ENCODE assay signal across 18 cellular contexts in the genomic region with DNA sequence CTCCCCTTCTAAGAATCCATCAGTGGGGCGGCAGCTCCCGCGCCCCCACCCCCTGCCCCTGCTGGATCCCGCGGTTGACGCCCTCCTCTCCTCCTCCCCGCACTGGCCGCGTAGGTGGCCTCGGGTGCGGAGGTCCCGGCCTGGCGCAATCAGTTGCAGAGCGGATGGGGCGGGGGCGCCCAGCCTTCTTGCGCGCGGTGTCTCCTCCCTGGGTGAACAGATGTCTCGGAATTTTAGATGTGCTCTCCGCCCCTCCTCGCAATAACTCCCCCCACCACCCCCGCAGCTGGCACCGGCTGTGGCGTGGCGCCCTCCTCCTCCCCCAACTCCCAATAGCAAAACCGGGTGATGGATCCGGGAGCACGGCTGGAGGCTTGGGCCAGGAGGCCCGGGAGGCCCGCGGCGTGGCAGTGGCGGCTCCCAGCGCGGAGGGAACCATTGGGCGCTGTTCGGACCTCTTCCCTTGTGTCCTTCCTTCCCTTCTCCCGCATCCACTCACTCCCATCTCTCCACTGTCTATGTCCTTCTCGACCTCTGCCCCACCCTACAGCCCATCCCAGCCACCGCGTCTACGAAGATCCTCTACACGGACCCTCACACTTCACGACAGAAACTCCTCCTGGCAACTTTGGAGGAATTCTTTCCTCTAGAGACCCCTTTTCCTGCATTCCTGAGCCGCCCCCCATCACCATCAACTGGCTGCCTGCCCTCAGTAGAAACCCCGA. TPM values are rescaled to one million over a fixed set of nuclear protein-coding genes. Genes with fewer than 3 reads are reported as not detected.
DNase-seq lines count a peak whose midpoint lies in the region; ATAC-seq, FAIRE-seq and TF ChIP-seq lines count a peak whose summit lies in the region.
"Had no signal": no experiment of that assay in that cellular context is flagged by ENCODE, and none has a peak within 500 bp of the region (broad histone marks: within the 10 kb centered on the region; RNA-seq: fewer than 3 reads in every experiment).

No MANE protein-coding gene starts in this region.

- H4K20me1 ChIP-seq in H9 (ENCODE audit: control insufficient read depth, insufficient read depth, insufficient read length) (peaks cover 2% of the 10 kb centered on the region), H1 (replicated peaks in 1 of 2; ENCODE audit: control insufficient read depth in 1 of 2, insufficient read depth in 2 of 2, low read length in 2 of 2) (peaks cover 6 to 16% of the 10 kb centered on the region in 2 experiments)

- H3K23me2 ChIP-seq in H9 (ENCODE audit: insufficient read length, low read depth, low read length, poor library complexity, severe bottlenecking), result peaks cover 3% of the 10 kb centered on the region
- H3K23me2 ChIP-seq in H1 (ENCODE audit: low read depth, low read length), result peaks cover 7% of the 10 kb centered on the region; the same call in 1 of the 2 replicates

- H3K36me3 ChIP-seq in H1 (ENCODE audit: control insufficient read depth in 2 of 4, insufficient read depth in 4 of 4, low read length in 3 of 4), result peaks cover 0 to 2% (median 0%) of the 10 kb centered on the region in 4 experiments; a peak in 1 of 8 replicates
- H3K36me3 ChIP-seq in neuronal stem cell (replicated peaks in 1 of 2; ENCODE audit: control insufficient read depth in 2 of 2, insufficient read depth in 2 of 2, low read length in 2 of 2), result no peaks in the 10 kb centered on the region
- H3K36me3 ChIP-seq: MG63, SJCRH30 had no signal

- H2AK5ac ChIP-seq in H9 (ENCODE audit: insufficient read length, low read length), result no peak overlapping the region
- H2AK5ac ChIP-seq in H1 (ENCODE audit: low read depth, low read length), result no peak overlapping the region
- H2AK5ac ChIP-seq in neuronal stem cell (ENCODE audit: low read depth, low read length), result no peak overlapping the region

- H3K79me2 ChIP-seq in H9 (ENCODE audit: insufficient read depth, low read length) (no peaks in the 10 kb centered on the region), H1 (ENCODE audit: control insufficient read depth in 1 of 2, insufficient read depth in 2 of 2, low read length in 2 of 2) (no peaks in the 10 kb centered on the region)

- H4K91ac ChIP-seq in H9 (ENCODE audit: insufficient read length, low read depth, low read length) (no peak overlapping the region), H1 (replicated peaks; ENCODE audit: insufficient read length, low read length) (no peak overlapping the region), neuronal stem cell (ENCODE audit: low read depth, low read length, poor library complexity) (no peak overlapping the region)

- H3K14ac ChIP-seq in H9 (ENCODE audit: insufficient read depth, low read length), result no peak overlapping the region
- no peak overlapping the region for H3K14ac ChIP-seq in H1 (ENCODE audit: insufficient read length)
- H3K14ac ChIP-seq in neuronal stem cell (ENCODE audit: low read length), result no peak overlapping the region

- CTCF ChIA-PET in H1 (lab: Charles Lee; ENCODE audit: partially characterized antibody), result interaction anchor here (0.6 to 4.8 kb wide), 12 partner anchors 9 to 49 kb away, joined by 3 to 20 read pairs (median 4); no protein-coding TSS in a partner anchor

- H2AFZ ChIP-seq in H9 (ENCODE audit: low read length) (no peak overlapping the region), H1 (ENCODE audit: low read length) (no peak overlapping the region), neuronal stem cell (ENCODE audit: low read length) (no peak overlapping the region)

- no peak for TF ChIP-seq EP300 in H1 (IDR thresholded peaks at IDR 0.05; ENCODE audit: borderline replicate concordance in 1 of 2, low read depth in 2 of 2, low read length in 2 of 2)

- no peak overlapping the region for H4K8ac ChIP-seq in H9 (replicated peaks; ENCODE audit: insufficient read length, low read depth, low read length)
- no peak overlapping the region for H4K8ac ChIP-seq in H1 (ENCODE audit: extremely low read depth, insufficient read depth, low read length)
- no peak overlapping the region for H4K8ac ChIP-seq in neuronal stem cell (ENCODE audit: low read depth, low read length)

- H3K4ac ChIP-seq in H9 (ENCODE audit: low read depth, low read length) (no peak overlapping the region), H1 (replicated peaks; ENCODE audit: insufficient read length, low read depth, low read length) (no peak overlapping the region), neuronal stem cell (ENCODE audit: low read length) (no peak overlapping the region)

- H3K9ac ChIP-seq in H9 (ENCODE audit: extremely low read depth, insufficient read length, low read length), result no peak overlapping the region
- H3K9ac ChIP-seq in H1 (replicated peaks in 1 of 4; ENCODE audit: extremely low read depth in 1 of 4, low read depth in 3 of 4, low read length in 3 of 4), result no peak overlapping the region
- peak overlapping the region; percentile 32 for H3K9ac ChIP-seq in neuronal stem cell (ENCODE audit: low read depth, low read length, poor library complexity)

- H2BK12ac ChIP-seq in H9 (ENCODE audit: insufficient read length, low read depth, low read length) (no peak overlapping the region), H1 (ENCODE audit: low read depth, low read length) (peak overlapping the region; percentile 95; the same call in 1 of the 2 replicates), neuronal stem cell (ENCODE audit: low read length) (no peak overlapping the region)

- TF ChIP-seq RAD21 in H1 (IDR thresholded peaks at IDR 0.05 in 1 of 2, conservative IDR thresholded peaks at IDR 0.05 in 1 of 2; ENCODE audit: low read depth in 2 of 2, low read length in 2 of 2), result no peak

- H3K27ac Mint-ChIP-seq in H9, result no peak overlapping the region
- H3K27ac Mint-ChIP-seq: CD8-positive, alpha-beta T cell; T-cell had no signal

- H3K4me2 ChIP-seq in H9 (ENCODE audit: insufficient read depth, insufficient read length, low read length) (peak overlapping the region; percentile 2), H1 (ENCODE audit: insufficient read depth in 1 of 2, low read depth in 2 of 2, low read length in 2 of 2) (peak overlapping the region; percentile 59 to 66), neuronal stem cell (ENCODE audit: insufficient read depth, low read length, poor library complexity, severe bottlenecking) (no peak overlapping the region)

- H2BK20ac ChIP-seq in H9 (ENCODE audit: low read depth, low read length, poor library complexity, severe bottlenecking) (no peak overlapping the region), H1 (ENCODE audit: low read length) (peak overlapping the region; percentile 74; the same call in 1 of the 2 replicates)

- H3K27ac ChIP-seq in H9 (ENCODE audit: insufficient read length, low read depth, low read length) (no peak overlapping the region), H1 (ENCODE audit: low read depth, low read length) (no peak overlapping the region), neuronal stem cell (replicated peaks; ENCODE audit: low read length) (no peak overlapping the region)
- H3K27ac ChIP-seq: RWPE1, SJCRH30 had no signal

- H3K56ac ChIP-seq in H9 (ENCODE audit: insufficient read length, low read depth, low read length) (no peak overlapping the region), H1 (replicated peaks; ENCODE audit: insufficient read length, low read depth, low read length) (no peak overlapping the region)

- H2BK5ac ChIP-seq in H9 (ENCODE audit: insufficient read length, low read length) (no peak overlapping the region), H1 (ENCODE audit: low read depth, low read length) (no peak overlapping the region), neuronal stem cell (ENCODE audit: low read length) (no peak overlapping the region)

- H3K27me3 ChIP-seq in H9 (ENCODE audit: insufficient read depth, low read length), result peaks cover 79% of the 10 kb centered on the region
- peaks cover 65 to 93% (median 89%) of the 10 kb centered on the region in 4 experiments for H3K27me3 ChIP-seq in H1 (replicated peaks in 1 of 4; ENCODE audit: control insufficient read depth in 3 of 4, extremely low read depth in 1 of 4, insufficient read depth in 3 of 4, low read length in 3 of 4)
- peaks cover 60 to 99% (median 89%) of the 10 kb centered on the region in 3 experiments for H3K27me3 ChIP-seq in neuronal stem cell (ENCODE audit: control insufficient read depth in 3 of 3, insufficient read depth in 3 of 3, low read depth in 1 of 3, low read length in 3 of 3)

- no peak overlapping the region for H4K5ac ChIP-seq in H9 (ENCODE audit: insufficient read length, low read depth, low read length)
- no peak overlapping the region for H4K5ac ChIP-seq in H1 (ENCODE audit: insufficient read length, low read depth, low read length)

- no peak for FAIRE-seq in H1 (lab: Jason Lieb, UNC)

- peaks cover 4% of the 10 kb centered on the region in 2 experiments; a peak in 2 of 5 replicates for H3K9me3 Mint-ChIP-seq in H9
- H3K9me3 Mint-ChIP-seq: CD8-positive, alpha-beta T cell had no signal

- H3K23ac ChIP-seq in H9 (ENCODE audit: insufficient read length, low read depth, low read length), result no peak overlapping the region
- H3K23ac ChIP-seq in H1 (ENCODE audit: insufficient read length), result no peak overlapping the region
- H3K23ac ChIP-seq in neuronal stem cell (ENCODE audit: low read depth, low read length, poor library complexity), result peak overlapping the region; percentile 34

- H2BK120ac ChIP-seq in H9 (ENCODE audit: low read depth, low read length, poor library complexity, severe bottlenecking), result no peak overlapping the region
- H2BK120ac ChIP-seq in H1 (replicated peaks; ENCODE audit: low read depth, low read length), result no peak overlapping the region
- no peak overlapping the region for H2BK120ac ChIP-seq in neuronal stem cell (ENCODE audit: low read depth, low read length)

- peaks cover 24 to 63% of the 10 kb centered on the region in 2 experiments for H3K4me1 Mint-ChIP-seq in H9

- no peaks in the 10 kb centered on the region for H3K36me3 Mint-ChIP-seq in H9 (ENCODE audit: insufficient read depth in 1 of 3, low read depth in 3 of 3)
- H3K36me3 Mint-ChIP-seq: CD8-positive, alpha-beta T cell; T-cell had no signal

- H3T11ph ChIP-seq in H9 (ENCODE audit: low read length), result no peak overlapping the region

- DNase-seq in H9 (no peak), NCI-H2171 treated with DMSO at 0.1 percent for 48 hours (lab: John Stamatoyannopoulos, UW) (peak; percentile 57), H1 (ENCODE audit: low read depth in 1 of 2, low spot score in 2 of 2) (peak in 1 of 2 experiments; percentile 53), neuronal stem cell (ENCODE audit: low spot score) (no peak), SW480 (ENCODE audit: low spot score) (no peak), KG1 (lab: John Stamatoyannopoulos, UW) (no peak)
- DNase-seq: CD8-positive, alpha-beta T cell; MG63; NCI-H1092 treated with DMSO at 0.1 percent for 48 hours; NCI-H187 treated with DMSO at 0.1 percent for 48 hours; NCI-H510A; NK-92 treated with Interleukin-12 subunit alpha and Interleukin-12 subunit beta, amount 100 ng/mL, for 24 hours; SJCRH30; T-cell had no signal

- POLR2A ChIA-PET in H1 (lab: Charles Lee; ENCODE audit: partially characterized antibody), result interaction anchor here (1.2 to 2.4 kb wide), 3 partner anchors 7 to 10 kb away, joined by 4 to 15 read pairs (median 6); no protein-coding TSS in a partner anchor

- no peaks in the 10 kb centered on the region for H3K79me1 ChIP-seq in H9 (ENCODE audit: insufficient read depth, low read depth, low read length, poor library complexity, severe bottlenecking)
- no peaks in the 10 kb centered on the region for H3K79me1 ChIP-seq in H1 (ENCODE audit: low read depth, low read length)
- H3K79me1 ChIP-seq in neuronal stem cell (ENCODE audit: low read depth, low read length), result no peaks in the 10 kb centered on the region

- TF ChIP-seq POLR2A in H1 (IDR thresholded peaks at IDR 0.05; ENCODE audit: control extremely low read depth in 1 of 2, low read depth in 2 of 2, low read length in 2 of 2), result no peak

- TF ChIP-seq CTCF in H9 (conservative IDR thresholded peaks at IDR 0.05) (no peak), H1 (IDR thresholded peaks at IDR 0.05; ENCODE audit: control extremely low read depth in 1 of 3, insufficient read depth in 1 of 3, low read depth in 1 of 3, low read length in 3 of 3) (no peak)

- peak overlapping the region in 1 of 2 experiments; percentile 71; a peak in 3 of 5 replicates for H3K4me3 Mint-ChIP-seq in H9
- H3K4me3 Mint-ChIP-seq: CD8-positive, alpha-beta T cell had no signal

- H3K4me1 ChIP-seq in H9 (ENCODE audit: insufficient read depth, low read length) (peaks cover 5% of the 10 kb centered on the region; the same call in 1 of the 2 replicates), H1 (replicated peaks in 1 of 4; ENCODE audit: control insufficient read depth in 3 of 4, insufficient read depth in 4 of 4, low read length in 3 of 4) (peaks cover under 1 to 44% (median 33%) of the 10 kb centered on the region in 4 experiments), neuronal stem cell (ENCODE audit: control insufficient read depth in 2 of 2, insufficient read depth in 1 of 2, low read depth in 1 of 2, low read length in 2 of 2) (no peaks in the 10 kb centered on the region)

- ATAC-seq in HG02938 (IDR thresholded peaks at IDR 0.05; ENCODE audit: unreplicated experiment), result no peak
- ATAC-seq: CD8-positive, alpha-beta T cell; T-cell had no signal

- no CpG with 5 or more reads among the region's 47 CpGs for WGBS in H9 (ENCODE audit: extremely low coverage, insufficient read length, low lambda C conversion rate)
- 2% methylated on average over 20 of the region's 47 CpGs; no CpG with 5 or more reads in 1 of the 2 experiments for WGBS in H1 (ENCODE audit: extremely low coverage in 1 of 2, insufficient coverage in 1 of 2, insufficient read length in 1 of 2, insufficient replicate concordance in 2 of 2, low coverage in 1 of 2, low lambda C conversion rate in 2 of 2, missing lambda C conversion rate in 1 of 2), 2 experiments
- WGBS in neuronal stem cell (ENCODE audit: extremely low coverage in 2 of 2, insufficient read length in 2 of 2, insufficient replicate concordance in 1 of 2), 2 donors, result no CpG with 5 or more reads among the region's 47 CpGs

- H2BK15ac ChIP-seq in H9 (ENCODE audit: low read depth, low read length), result no peak overlapping the region
- H2BK15ac ChIP-seq in H1 (ENCODE audit: low read length), result no peak overlapping the region
- H2BK15ac ChIP-seq in neuronal stem cell (ENCODE audit: low read length), result no peak overlapping the region

- H3K9me3 ChIP-seq in H9 (ENCODE audit: control insufficient read depth, low read depth, low read length), result no peaks in the 10 kb centered on the region
- no peaks in the 10 kb centered on the region for H3K9me3 ChIP-seq in H1 (ENCODE audit: insufficient read depth in 2 of 2, low read depth in 1 of 2, low read length in 1 of 2)
- H3K9me3 ChIP-seq in neuronal stem cell (replicated peaks in 1 of 2; ENCODE audit: control insufficient read depth in 2 of 2, insufficient read depth in 1 of 2, low read depth in 1 of 2, low read length in 2 of 2), result peaks cover 0 to 2% of the 10 kb centered on the region in 2 donors
- H3K9me3 ChIP-seq: MG63, SJCRH30 had no signal

- H3K27me3 Mint-ChIP-seq in H9 (ENCODE audit: low read depth), result peaks cover 100% of the 10 kb centered on the region

- H3K18ac ChIP-seq in H9 (ENCODE audit: insufficient read length, low read depth, low read length) (no peak overlapping the region), H1 (ENCODE audit: extremely low read depth, low read length) (no peak overlapping the region), neuronal stem cell (ENCODE audit: low read length) (peak overlapping the region; percentile 53)

- peak overlapping the region in 3 of 4 experiments; percentile 3 to 51 (median 4); a peak in 3 of 8 replicates for H3K4me3 ChIP-seq in H1 (ENCODE audit: extremely low read depth in 1 of 4, insufficient read depth in 2 of 4, low read depth in 3 of 4, low read length in 4 of 4)
- H3K4me3 ChIP-seq in neuronal stem cell (ENCODE audit: low read length in 2 of 2), result no peak overlapping the region
- H3K4me3 ChIP-seq: MG63, SJCRH30 had no signal

RNA-seq across cellular contexts. Expression of gene NEUROD2, which starts 11.0 kb away (rescaled TPM):
- total RNA-seq in H9 (2021), result not detected in 2 replicates
- not detected in 2 replicates for total RNA-seq in H1 (2021; fragmentation: NEBNext Ultra II Directional; extraction: Animal tissue kit (Norgen Biotek cat#: 25700))
- not detected in 2 replicates for polyA plus RNA-seq in H1 (2011; rRNA removed)
- not detected for polyA plus RNA-seq in H1 (2011; cell fraction: cytosol; rRNA removed)
- polyA plus RNA-seq in H1 (2011; cell fraction: nucleus; rRNA removed), result not detected
- polyA plus RNA-seq in H1 (2012, experiment 1 of 2), result not detected in 4 replicates
- polyA plus RNA-seq in H1 (2012, experiment 2 of 2), result 0.12 TPM
- polyA plus RNA-seq in H1 (2013, experiment 1 of 2), result 0.02 TPM
- 0.02 TPM for polyA plus RNA-seq in H1 (2013, experiment 2 of 2)
- not detected in 2 replicates for polyA minus RNA-seq in H1 (2011; rRNA and poly(A)+ RNA removed)
- not detected for polyA minus RNA-seq in H1 (2011; cell fraction: cytosol; rRNA and poly(A)+ RNA removed)
- not detected for polyA minus RNA-seq in H1 (2011; cell fraction: nucleus; rRNA and poly(A)+ RNA removed)
- polyA plus RNA-seq in neuronal stem cell (2013, experiment 1 of 2), result not detected
- not detected for polyA plus RNA-seq in neuronal stem cell (2013, experiment 2 of 2)
- total RNA-seq: CD8-positive, alpha-beta T cell; SJCRH30; T-cell had no signal
- polyA plus RNA-seq: AG04450, BJ had no signal

RNA-seq across cellular contexts. Expression of gene PPP1R1B, which starts 30.0 kb away (rescaled TPM):
- 14.7 and 15.5 TPM in 2 replicates for total RNA-seq in H9 (2021)
- total RNA-seq in H1 (2021; fragmentation: NEBNext Ultra II Directional; extraction: Animal tissue kit (Norgen Biotek cat#: 25700)), result 9.4 and 10.7 TPM in 2 replicates
- 21.0 and 22.3 TPM in 2 replicates for polyA plus RNA-seq in H1 (2011; rRNA removed)
- 15.9 TPM for polyA plus RNA-seq in H1 (2011; cell fraction: cytosol; rRNA removed)
- polyA plus RNA-seq in H1 (2011; cell fraction: nucleus; rRNA removed), result 15.3 TPM
- polyA plus RNA-seq in H1 (2012, experiment 1 of 2), result 13.4 to 19.6 TPM (median 17.0 TPM) in 4 replicates
- 22.0 TPM for polyA plus RNA-seq in H1 (2012, experiment 2 of 2)
- 10.8 TPM for polyA plus RNA-seq in H1 (2013, experiment 1 of 2)
- polyA plus RNA-seq in H1 (2013, experiment 2 of 2), result 11.3 TPM
- 9.1 and 11.8 TPM in 2 replicates for polyA minus RNA-seq in H1 (2011; rRNA and poly(A)+ RNA removed)
- 7.9 TPM for polyA minus RNA-seq in H1 (2011; cell fraction: cytosol; rRNA and poly(A)+ RNA removed)
- polyA minus RNA-seq in H1 (2011; cell fraction: nucleus; rRNA and poly(A)+ RNA removed), result 4.6 TPM
- polyA plus RNA-seq in neuronal stem cell (2013, experiment 1 of 2), result 0.39 TPM
- 0.21 TPM for polyA plus RNA-seq in neuronal stem cell (2013, experiment 2 of 2)
- total RNA-seq: CD8-positive, alpha-beta T cell; SJCRH30 had no signal
- polyA plus RNA-seq: AG04450, BJ had no signal

RNA-seq across cellular contexts. Expression of gene STARD3, which starts 40.2 kb away (rescaled TPM):
- 48.2 and 51.3 TPM in 2 replicates for total RNA-seq in H9 (2021)
- 47.6 and 56.7 TPM in 2 replicates for total RNA-seq in H1 (2021; fragmentation: NEBNext Ultra II Directional; extraction: Animal tissue kit (Norgen Biotek cat#: 25700))
- 80.3 and 116 TPM in 2 replicates for polyA plus RNA-seq in H1 (2011; rRNA removed)
- 80.2 TPM for polyA plus RNA-seq in H1 (2011; cell fraction: cytosol; rRNA removed)
- polyA plus RNA-seq in H1 (2011; cell fraction: nucleus; rRNA removed), result 203 TPM
- polyA plus RNA-seq in H1 (2012, experiment 1 of 2), result 54.2 to 69.5 TPM (median 56.8 TPM) in 4 replicates
- polyA plus RNA-seq in H1 (2012, experiment 2 of 2), result 61.3 TPM
- polyA plus RNA-seq in H1 (2013, experiment 1 of 2), result 80.5 TPM
- 91.9 TPM for polyA plus RNA-seq in H1 (2013, experiment 2 of 2)
- polyA minus RNA-seq in H1 (2011; rRNA and poly(A)+ RNA removed), result 78.6 and 84.8 TPM in 2 replicates
- 37.6 TPM for polyA minus RNA-seq in H1 (2011; cell fraction: cytosol; rRNA and poly(A)+ RNA removed)
- polyA minus RNA-seq in H1 (2011; cell fraction: nucleus; rRNA and poly(A)+ RNA removed), result 53.7 TPM
- polyA plus RNA-seq in neuronal stem cell (2013, experiment 1 of 2), result 65.0 TPM
- 70.1 TPM for polyA plus RNA-seq in neuronal stem cell (2013, experiment 2 of 2)

Comparison
In these comparisons a context has a peak if more than half of its experiments do, and no peak if none do; other contexts are left out.
1. H3K4me3 ChIP-seq: peak in H1 (3 of 4); none in neuronal stem cell (0 of 2).